ENCODE assay signal across 28 cellular contexts in genomic region chr10:69842932-69843331, GRCh38. TPM values are rescaled to one million over a fixed set of nuclear protein-coding genes. Genes with fewer than 3 reads are reported as not detected.
DNase-seq lines count a peak whose midpoint lies in the region; ATAC-seq lines count a peak whose summit lies in the region.
"Had no signal": no experiment of that assay in that cellular context is flagged by ENCODE, and none has a peak within 500 bp of the region (broad histone marks: within the 10 kb centered on the region; RNA-seq: fewer than 3 reads in every experiment).

No MANE protein-coding gene starts in this region.

- intact Hi-C loops in right cardiac atrium (cut with DNase I) (no loop called here), left ventricle myocardium superior (cut with micrococcal nuclease) (no loop called here)

- DNase-seq in right cardiac atrium: peak in 1 of 3 donors; percentile 43
- DNase-seq in left ventricle myocardium superior: no peak
- DNase-seq in immature natural killer cell: peak; percentile 36 to 57 (median 40)
- DNase-seq in natural killer cell treated with Interleukin-12 subunit alpha and Interleukin-12 subunit beta and Interleukin-15 and Interleukin-18, amount 100 ng/mL, for 72 hours (ENCODE audit: low spot score): no peak
- DNase-seq in T-cell: no peak
- no peak for DNase-seq in NCI-H1105 (lab: John Stamatoyannopoulos, UW)
- DNase-seq: 8988T; ACHN; BE2C; Calu3; CD8-positive, alpha-beta memory T cell; DMS79 treated with DMSO at 0.1 percent for 48 hours; Kasumi-1; NCI-H1092 treated with DMSO at 0.1 percent for 48 hours; NCI-H1436 treated with DMSO at 0.1 percent for 48 hours; NCI-H187 treated with DMSO at 0.1 percent for 48 hours; NCI-H2107; NCI-H526; NCI-H82; NK-92 treated with Interleukin-12 subunit alpha and Interleukin-12 subunit beta, amount 100 ng/mL, for 24 hours; PC-9; RPMI8226; SHP77 had no signal

- peak overlapping the region; percentile 69 for H3K27ac ChIP-seq in right cardiac atrium (ENCODE audit: low read length)
- H3K27ac ChIP-seq: PC-9 had no signal

- H3K4me3 Mint-ChIP-seq in immature natural killer cell (no peak overlapping the region), T-cell (no peak overlapping the region)
- H3K4me3 Mint-ChIP-seq in natural killer cell treated with Interleukin-12 subunit alpha and Interleukin-12 subunit beta and Interleukin-15 and Interleukin-18, amount 100 ng/mL, for 72 hours: no peak overlapping the region
- H3K4me3 Mint-ChIP-seq in stimulated activated memory B cell treated with anti-CD40 and anti-IgM and Interleukin-4, amounts not matched to agents 10 μg/mL and 1 μg/mL and 100 μg/mL, for 72 hours: no peak overlapping the region
- H3K4me3 Mint-ChIP-seq: CD14-positive monocyte; CD8-positive, alpha-beta memory T cell had no signal

- no peaks in the 10 kb centered on the region for H3K9me3 ChIP-seq in right cardiac atrium (ENCODE audit: control insufficient read depth, low read length)
- H3K9me3 ChIP-seq: BE2C had no signal

- WGBS in right cardiac atrium: 67% methylated on average over 9 of the region's 9 CpGs

- peaks cover 0 to 6% (median 2%) of the 10 kb centered on the region in 3 donors for H3K27me3 Mint-ChIP-seq in immature natural killer cell (ENCODE audit: low read depth in 3 of 3)
- peaks cover 5 to 16% of the 10 kb centered on the region in 2 donors for H3K27me3 Mint-ChIP-seq in natural killer cell treated with Interleukin-12 subunit alpha and Interleukin-12 subunit beta and Interleukin-15 and Interleukin-18, amount 100 ng/mL, for 72 hours
- H3K27me3 Mint-ChIP-seq in T-cell: peaks cover 31 to 33% of the 10 kb centered on the region in 2 donors
- peaks cover 30% of the 10 kb centered on the region for H3K27me3 Mint-ChIP-seq in stimulated activated memory B cell treated with anti-CD40 and anti-IgM and Interleukin-4, amounts not matched to agents 10 μg/mL and 1 μg/mL and 100 μg/mL, for 72 hours

- H3K27ac Mint-ChIP-seq in immature natural killer cell (peak overlapping the region in 2 of 6 donors; percentile 52 to 53), T-cell (no peak overlapping the region)
- H3K27ac Mint-ChIP-seq in natural killer cell treated with Interleukin-12 subunit alpha and Interleukin-12 subunit beta and Interleukin-15 and Interleukin-18, amount 100 ng/mL, for 72 hours: no peak overlapping the region
- no peak overlapping the region for H3K27ac Mint-ChIP-seq in stimulated activated memory B cell treated with anti-CD40 and anti-IgM and Interleukin-4, amounts not matched to agents 10 μg/mL and 1 μg/mL and 100 μg/mL, for 72 hours
- H3K27ac Mint-ChIP-seq: CD8-positive, alpha-beta memory T cell had no signal

- H3K4me1 ChIP-seq in right cardiac atrium (ENCODE audit: control insufficient read depth, insufficient read depth, low read length): peaks cover 6% of the 10 kb centered on the region
- H3K4me1 ChIP-seq: BE2C had no signal

- no peaks in the 10 kb centered on the region for H3K27me3 ChIP-seq in right cardiac atrium (ENCODE audit: control insufficient read depth, insufficient read depth)
- H3K27me3 ChIP-seq: BE2C had no signal

- peaks cover 41 to 69% of the 10 kb centered on the region in 2 donors for H3K4me1 Mint-ChIP-seq in immature natural killer cell
- H3K4me1 Mint-ChIP-seq in natural killer cell treated with Interleukin-12 subunit alpha and Interleukin-12 subunit beta and Interleukin-15 and Interleukin-18, amount 100 ng/mL, for 72 hours (ENCODE audit: low read depth in 2 of 2): peaks cover 15 to 40% of the 10 kb centered on the region in 2 donors
- no peaks in the 10 kb centered on the region for H3K4me1 Mint-ChIP-seq in T-cell
- H3K4me1 Mint-ChIP-seq in stimulated activated memory B cell treated with anti-CD40 and anti-IgM and Interleukin-4, amounts not matched to agents 10 μg/mL and 1 μg/mL and 100 μg/mL, for 72 hours: peaks cover 5% of the 10 kb centered on the region
- H3K4me1 Mint-ChIP-seq: CD14-positive monocyte; CD8-positive, alpha-beta memory T cell had no signal

- CTCF ChIA-PET in T-cell (lab: Charles Lee): no interaction called here

- H3K4me3 ChIP-seq in right cardiac atrium (ENCODE audit: low read length): no peak overlapping the region
- H3K4me3 ChIP-seq: K562, PC-9 had no signal

- POLR2A ChIA-PET in T-cell (lab: Charles Lee): no interaction called here

- ATAC-seq in right cardiac atrium (peak in 1 of 2 donors; percentile 28), left ventricle myocardium superior (no peak), T-cell (replicated peaks in 1 of 4) (no peak)
- peak; percentile 26 to 70 for ATAC-seq in natural killer cell treated with Interleukin-12 subunit alpha and Interleukin-12 subunit beta and Interleukin-15 and Interleukin-18, amount 100 ng/mL, for 72 hours
- ATAC-seq in stimulated activated memory B cell treated with anti-CD40 and anti-IgM and Interleukin-4, amounts not matched to agents 10 μg/mL and 1 μg/mL and 100 μg/mL, for 72 hours: no peak
- ATAC-seq: HCT116, HepG2 had no signal

- H3K36me3 Mint-ChIP-seq in immature natural killer cell: peaks cover 0 to 3% (median 0%) of the 10 kb centered on the region in 3 donors
- no peaks in the 10 kb centered on the region for H3K36me3 Mint-ChIP-seq in natural killer cell treated with Interleukin-12 subunit alpha and Interleukin-12 subunit beta and Interleukin-15 and Interleukin-18, amount 100 ng/mL, for 72 hours
- no peaks in the 10 kb centered on the region for H3K36me3 Mint-ChIP-seq in T-cell
- H3K36me3 Mint-ChIP-seq in stimulated activated memory B cell treated with anti-CD40 and anti-IgM and Interleukin-4, amounts not matched to agents 10 μg/mL and 1 μg/mL and 100 μg/mL, for 72 hours: no peaks in the 10 kb centered on the region
- H3K36me3 Mint-ChIP-seq: CD14-positive monocyte had no signal

- H3K9me3 Mint-ChIP-seq in immature natural killer cell (no peaks in the 10 kb centered on the region), T-cell (no peaks in the 10 kb centered on the region)
- no peaks in the 10 kb centered on the region for H3K9me3 Mint-ChIP-seq in natural killer cell treated with Interleukin-12 subunit alpha and Interleukin-12 subunit beta and Interleukin-15 and Interleukin-18, amount 100 ng/mL, for 72 hours
- no peaks in the 10 kb centered on the region for H3K9me3 Mint-ChIP-seq in stimulated activated memory B cell treated with anti-CD40 and anti-IgM and Interleukin-4, amounts not matched to agents 10 μg/mL and 1 μg/mL and 100 μg/mL, for 72 hours
- H3K9me3 Mint-ChIP-seq: CD14-positive monocyte; CD8-positive, alpha-beta memory T cell had no signal

RNA-seq across cellular contexts. Expression of gene COL13A1, which starts 41.2 kb away (rescaled TPM):
- total RNA-seq in right cardiac atrium (10 to 100 TPM in 2 of 4 donors, 1 to 10 TPM in 2; 4.4 to 13.7 (median 10.4) TPM), left ventricle myocardium superior (1.0 TPM), T-cell (under 1 TPM in 1 of 5 donors, not detected in 4; 0.09 TPM)
- polyA plus RNA-seq in right cardiac atrium (6.8 TPM), immature natural killer cell (1 to 10 TPM; 1.0 to 6.0 (median 1.6) TPM)
- not detected for total RNA-seq in natural killer cell treated with Interleukin-12 subunit alpha and Interleukin-12 subunit beta and Interleukin-15 and Interleukin-18, amount 100 ng/mL, for 72 hours
- total RNA-seq: CD8-positive, alpha-beta memory T cell; HepG2; K562 had no signal
- polyA plus RNA-seq: CD14-positive monocyte; CD8-positive, alpha-beta memory T cell; K562 had no signal

Comparison
In these comparisons a context has a peak if more than half of its experiments do, and no peak if none do; other contexts are left out.
1. ATAC-seq: peak in natural killer cell treated with Interleukin-12 subunit alpha and Interleukin-12 subunit beta and Interleukin-15 and Interleukin-18, amount 100 ng/mL, for 72 hours (2 of 2); none in left ventricle myocardium superior (single experiment), T-cell (0 of 4) and stimulated activated memory B cell treated with anti-CD40 and anti-IgM and Interleukin-4, amounts not matched to agents 10 μg/mL and 1 μg/mL and 100 μg/mL, for 72 hours (single experiment).
2. DNase-seq: peak in immature natural killer cell (3 of 3); none in left ventricle myocardium superior (single experiment), natural killer cell treated with Interleukin-12 subunit alpha and Interleukin-12 subunit beta and Interleukin-15 and Interleukin-18, amount 100 ng/mL, for 72 hours (single experiment), T-cell (0 of 34) and NCI-H1105 (single experiment).